18 cellular contexts compared by ENCODE assay signal in genomic region chr12:49633703-49634311, GRCh38. TPM values are rescaled to one million over a fixed set of nuclear protein-coding genes. Genes with fewer than 3 reads are reported as not detected.
"Had no signal": no experiment of that assay in that cellular context is flagged by ENCODE, and none has a peak within 500 bp of the region (broad histone marks: within the 10 kb centered on the region; RNA-seq: fewer than 3 reads in every experiment).

No MANE protein-coding gene starts in this region.

- H3K4me3 Mint-ChIP-seq: naive thymus-derived CD8-positive, alpha-beta T cell; type B pancreatic cell had no signal

- DNase-seq: activated CD4-positive, CD25-positive, alpha-beta regulatory T cell; activated CD8-positive, alpha-beta memory T cell treated with anti-CD3 and anti-CD28 coated beads, Interleukin-2, amount 50 U/mL, for 4 hours; caudate nucleus; cortex of kidney; effector CD8-positive, alpha-beta T cell; naive thymus-derived CD8-positive, alpha-beta T cell; nucleus accumbens; right cardiac atrium; SIG-M5; small intestine; substantia nigra had no signal

- H3K9me3 Mint-ChIP-seq: activated T-helper 2 cell treated with anti-CD3 and anti-CD28 coated beads, Interferon-gamma antibody, Interleukin-2, Interleukin-4, amounts not matched to agents 10 μg/mL and 5 μg/mL and 100 μg/mL, durations not matched to agents 14 hours and 24 hours and 36 hours; naive thymus-derived CD8-positive, alpha-beta T cell; type B pancreatic cell had no signal

- H3K27me3 Mint-ChIP-seq: naive thymus-derived CD8-positive, alpha-beta T cell; progenitor cell of endocrine pancreas; type B pancreatic cell had no signal

- H3K27me3 ChIP-seq: gastroesophageal sphincter, hepatocyte had no signal

- H3K4me3 ChIP-seq: gastroesophageal sphincter, hepatocyte, lung had no signal

- H3K27ac Mint-ChIP-seq: activated T-helper 2 cell treated with anti-CD3 and anti-CD28 coated beads, Interferon-gamma antibody, Interleukin-2, Interleukin-4, amounts not matched to agents 10 μg/mL and 5 μg/mL and 100 μg/mL, durations not matched to agents 14 hours and 24 hours and 36 hours; progenitor cell of endocrine pancreas; type B pancreatic cell had no signal

- H3K9me3 ChIP-seq: gastroesophageal sphincter had no signal

- H3K36me3 Mint-ChIP-seq: naive thymus-derived CD8-positive, alpha-beta T cell had no signal

- H3K4me2 ChIP-seq: hepatocyte had no signal

- H3K27ac ChIP-seq: gastroesophageal sphincter, hepatocyte had no signal

- H2AFZ ChIP-seq: hepatocyte had no signal

- ATAC-seq: gastroesophageal sphincter; naive thymus-derived CD8-positive, alpha-beta T cell; right cardiac atrium had no signal

- H3K79me2 ChIP-seq: hepatocyte had no signal

RNA-seq across cellular contexts. Expression of gene FAM186B, which starts 28.4 kb away (rescaled TPM):
- total RNA-seq: epithelial cell of proximal tubule had no signal
